Comparison of ENCODE assay signal across 16 cellular contexts in genomic region chr14:20801726-20802125, GRCh38. TPM values are rescaled to one million over a fixed set of nuclear protein-coding genes. Genes with fewer than 3 reads are reported as not detected.
DNase-seq lines count a peak whose midpoint lies in the region; ATAC-seq and TF ChIP-seq lines count a peak whose summit lies in the region.
"Had no signal": no experiment of that assay in that cellular context is flagged by ENCODE, and none has a peak within 500 bp of the region (broad histone marks: within the 10 kb centered on the region; RNA-seq: fewer than 3 reads in every experiment).

No MANE protein-coding gene starts in this region.

- peak overlapping the region; percentile 28 to 43 (median 43) for H3K4me3 ChIP-seq in breast epithelium
- peak overlapping the region; percentile 40 to 59 for H3K4me3 ChIP-seq in left lung
- peak overlapping the region; percentile 44 for H3K4me3 ChIP-seq in rectal smooth muscle tissue (ENCODE audit: low read length)
- H3K4me3 ChIP-seq: smooth muscle cell had no signal

- DNase-seq in Ammon's horn (ENCODE audit: low spot score) (peak; percentile 47), breast epithelium (ENCODE audit: low spot score in 2 of 2) (peak in 1 of 2 donors; percentile 31), left lung (peak in 1 of 2 donors; percentile 61), DMS53 treated with DMSO at 0.1 percent for 48 hours (lab: John Stamatoyannopoulos, UW; ENCODE audit: unreplicated experiment) (no peak)
- DNase-seq in activated CD4-positive, alpha-beta T cell treated with anti-CD3 and anti-CD28 coated beads for 1 hour = no peak
- DNase-seq: NCI-H1105, NCI-H748 treated with DMSO at 0.1 percent for 48 hours had no signal

- H3K36me3 ChIP-seq in breast epithelium (no peaks in the 10 kb centered on the region), left lung (no peaks in the 10 kb centered on the region), rectal smooth muscle tissue (ENCODE audit: control insufficient read depth, insufficient read depth, low read length) (no peaks in the 10 kb centered on the region)

- H3K27me3 ChIP-seq in breast epithelium (no peaks in the 10 kb centered on the region), left lung (no peaks in the 10 kb centered on the region), rectal smooth muscle tissue (ENCODE audit: control insufficient read depth, insufficient read depth, low read length) (no peaks in the 10 kb centered on the region)

- H3K4me1 ChIP-seq in breast epithelium (no peaks in the 10 kb centered on the region), left lung (peaks cover 0 to 52% of the 10 kb centered on the region in 2 donors), rectal smooth muscle tissue (ENCODE audit: control insufficient read depth, insufficient read depth, low read length) (peaks cover 5% of the 10 kb centered on the region)

- no peak for TF ChIP-seq CTCF in breast epithelium (IDR thresholded peaks at IDR 0.05)
- no peak for TF ChIP-seq CTCF in left lung (IDR thresholded peaks at IDR 0.05)

- H3K9ac ChIP-seq in rectal smooth muscle tissue (ENCODE audit: low read length) = no peak overlapping the region

- peak; percentile 69 for ATAC-seq in left lung
- no peak for ATAC-seq in HG03521 (IDR thresholded peaks at IDR 0.05; ENCODE audit: unreplicated experiment)
- ATAC-seq in GM18867 (IDR thresholded peaks at IDR 0.05; ENCODE audit: unreplicated experiment) = no peak
- ATAC-seq: activated CD4-positive, CD25-positive, alpha-beta regulatory T cell treated with anti-CD3 and anti-CD28 coated beads, Interleukin-2, amount 50 U/mL, for 24 hours; SK-N-SH treated with all-trans-retinoic acid at 6 μM for 48 hours had no signal

- intact Hi-C loops in breast epithelium (cut with DNase I; ENCODE audit: low total_unique reads) (no loop called here), left lung (cut with DNase I) (no loop called here)

- H3K27ac ChIP-seq in breast epithelium = peak overlapping the region; percentile 53 to 72
- peak overlapping the region; percentile 74 to 75 for H3K27ac ChIP-seq in left lung
- H3K27ac ChIP-seq in rectal smooth muscle tissue (ENCODE audit: low read depth, low read length) = no peak overlapping the region

- H3K9me3 ChIP-seq in breast epithelium = no peaks in the 10 kb centered on the region
- H3K9me3 ChIP-seq in left lung = no peaks in the 10 kb centered on the region

- TF ChIP-seq POLR2A in breast epithelium (IDR thresholded peaks at IDR 0.05) = no peak

RNA-seq across cellular contexts. Expression of gene RNASE1, which starts 0.9 kb away (rescaled TPM):
- total RNA-seq in breast epithelium (1,000 to 10,000 TPM in 1 of 3 donors, 100 to 1,000 TPM in 2; 125 to 1,186 (median 303) TPM), left lung (1,000 to 10,000 TPM in 1 of 2 donors, 100 to 1,000 TPM in 1; 518 to 1,326 TPM)

RNA-seq across cellular contexts. Expression of gene RNASE6, which starts 20.7 kb away (rescaled TPM):
- 10 to 100 TPM in 2 of 3 donors, 1 to 10 TPM in 1; 7.2 to 58.7 (median 16.7) TPM for total RNA-seq in breast epithelium
- 10 to 100 TPM; 14.7 to 20.6 TPM for total RNA-seq in left lung
- total RNA-seq: G401 had no signal

RNA-seq across cellular contexts. Expression of gene EDDM3B, which starts 33.5 kb away (rescaled TPM):
- 1 to 10 TPM in 1 of 3 donors, not detected in 2; 1.3 TPM for total RNA-seq in breast epithelium
- total RNA-seq in left lung = not detected
- total RNA-seq: cerebellum, frontal cortex, G401, smooth muscle cell had no signal

RNA-seq across cellular contexts. Expression of gene EDDM3A, which starts 56.0 kb away (rescaled TPM):
- total RNA-seq in breast epithelium (not detected), left lung (not detected)
- total RNA-seq: cerebellum, frontal cortex, G401, smooth muscle cell had no signal
